22 cellular contexts compared by ENCODE assay signal in genomic region chr11:31856248-31856647, GRCh38. TPM values are rescaled to one million over a fixed set of nuclear protein-coding genes. Genes with fewer than 3 reads are reported as not detected.
"Had no signal": no experiment of that assay in that cellular context is flagged by ENCODE, and none has a peak within 500 bp of the region (broad histone marks: within the 10 kb centered on the region; RNA-seq: fewer than 3 reads in every experiment).

No MANE protein-coding gene starts in this region.

- H3K4me1 Mint-ChIP-seq: naive B cell, nephron had no signal

- H3K27ac ChIP-seq: coronary artery, esophagus muscularis mucosa, right atrium auricular region, sigmoid colon, skin epidermis had no signal

- H3K27ac Mint-ChIP-seq: endodermal cell, naive B cell, nephron had no signal

- DNase-seq: effector CD4-positive, alpha-beta T cell; endodermal cell; foreskin fibroblast; kidney; left colon; left ventricle myocardium superior; mesendoderm; naive B cell; sigmoid colon; stimulated activated CD4-positive, alpha-beta T cell treated with anti-CD3 and anti-CD28 coated beads, Interleukin-12 subunit alpha, Interleukin-12 subunit beta, amount 100 ng/mL, for 4 hours; stimulated activated naive CD4-positive, alpha-beta T cell treated with Interleukin-2 at 50 U/mL for 16 hours; trophoblast cell had no signal

- H3K4me3 Mint-ChIP-seq: endodermal cell, naive B cell, nephron had no signal

- H3K36me3 ChIP-seq: esophagus muscularis mucosa, right atrium auricular region, sigmoid colon had no signal

- H3K9me3 Mint-ChIP-seq: endodermal cell, nephron had no signal

- H3K4me1 ChIP-seq: esophagus muscularis mucosa, right atrium auricular region, sigmoid colon had no signal

- H3K4me3 ChIP-seq: coronary artery, esophagus muscularis mucosa, lung, right atrium auricular region, sigmoid colon, skin epidermis had no signal

- H3K9me3 ChIP-seq: esophagus muscularis mucosa, right atrium auricular region, sigmoid colon had no signal

- H3K36me3 Mint-ChIP-seq: naive B cell had no signal

- FAIRE-seq: endothelial cell of umbilical vein, kidney had no signal

- H3K27me3 ChIP-seq: right atrium auricular region had no signal

- ATAC-seq: left colon, left ventricle myocardium superior had no signal

RNA-seq across cellular contexts. Expression of gene PAX6, which starts 45.1 kb away (rescaled TPM):
- total RNA-seq: chondrocyte, dermis microvascular lymphatic vessel endothelial cell, endothelial cell of umbilical vein, kidney, left ventricle myocardium superior, lung, right atrium auricular region, sigmoid colon, urinary bladder had no signal
- polyA plus RNA-seq: endothelial cell of umbilical vein, urinary bladder had no signal
